ENCODE assay signal across 6 cellular contexts in genomic region chr6:31817929-31818511, GRCh38. TPM values are rescaled to one million over a fixed set of nuclear protein-coding genes. Genes with fewer than 3 reads are reported as not detected.
DNase-seq lines count a peak whose midpoint lies in the region; ATAC-seq, FAIRE-seq and TF ChIP-seq lines count a peak whose summit lies in the region.
"Not testable (repeated sequence)": the region's sequence is repeated elsewhere in the genome, so short reads cannot be mapped to it uniquely, and the experiment has no call there.

No MANE protein-coding gene starts in this region.

- peak overlapping the region; percentile 54 to 86 for H3K9ac ChIP-seq in duodenal mucosa (ENCODE audit: low read depth in 1 of 2, low read length in 2 of 2)
- H3K9ac ChIP-seq in kidney (ENCODE audit: low read length in 2 of 2), result peak overlapping the region; percentile 30 to 79

- peak overlapping the region; percentile 74 for H3K27ac Mint-ChIP-seq in progenitor cell of endocrine pancreas

- not testable (repeated sequence) for ATAC-seq in activated T-cell treated with anti-CD3 and anti-CD28 coated beads, Interleukin-2, amount 50 U/mL, for 4 hours

- not testable (repeated sequence) for H3K27me3 Mint-ChIP-seq in activated T-cell treated with anti-CD3 and anti-CD28 coated beads, Interleukin-2, amount 50 U/mL, for 4 hours (ENCODE audit: low read depth); progenitor cell of endocrine pancreas

- not testable (repeated sequence) for FAIRE-seq in kidney (lab: Jason Lieb, UNC)

- not testable (repeated sequence) for H3K9me3 Mint-ChIP-seq in activated T-cell treated with anti-CD3 and anti-CD28 coated beads, Interleukin-2, amount 50 U/mL, for 4 hours; progenitor cell of endocrine pancreas (ENCODE audit: low read depth)

- H3K27me3 ChIP-seq in HL-60 (ENCODE audit: insufficient read depth, poor library complexity, severe bottlenecking); duodenal mucosa (ENCODE audit: control insufficient read depth in 1 of 2, insufficient read depth in 2 of 2, low read length in 2 of 2); vagina: not testable (repeated sequence)

- not testable (repeated sequence) for DNase-seq in HL-60 (ENCODE audit: low read depth in 1 of 2, low spot score in 1 of 2); activated T-cell treated with anti-CD3 and anti-CD28 coated beads, Interleukin-2, amount 50 U/mL, for 4 hours; progenitor cell of endocrine pancreas (ENCODE audit: low spot score, unreplicated experiment); vagina (ENCODE audit: extremely low spot score in 2 of 2)
- peak; percentile 23 for DNase-seq in kidney

- not testable (repeated sequence) for TF ChIP-seq CTCF in HL-60 (IDR thresholded peaks at IDR 0.05; ENCODE audit: insufficient read depth, low read length); kidney (IDR thresholded peaks at IDR 0.05; ENCODE audit: borderline replicate concordance, extremely low read depth, insufficient read depth); progenitor cell of endocrine pancreas (IDR thresholded peaks at IDR 0.05; ENCODE audit: unreplicated experiment); vagina (IDR thresholded peaks at IDR 0.05)

- H3K36me3 Mint-ChIP-seq in activated T-cell treated with anti-CD3 and anti-CD28 coated beads, Interleukin-2, amount 50 U/mL, for 4 hours (ENCODE audit: insufficient read depth); progenitor cell of endocrine pancreas (ENCODE audit: insufficient read depth): not testable (repeated sequence)

- H3K9me3 ChIP-seq in duodenal mucosa (ENCODE audit: control insufficient read depth in 1 of 2, low read length in 2 of 2); kidney (ENCODE audit: control insufficient read depth in 1 of 2, low read length in 2 of 2); vagina: not testable (repeated sequence)

- H3K4me1 Mint-ChIP-seq in activated T-cell treated with anti-CD3 and anti-CD28 coated beads, Interleukin-2, amount 50 U/mL, for 4 hours (ENCODE audit: low read depth), result peaks cover 59% of the 10 kb centered on the region
- peaks cover 24% of the 10 kb centered on the region for H3K4me1 Mint-ChIP-seq in progenitor cell of endocrine pancreas (ENCODE audit: low read depth)

- H3K27ac ChIP-seq in HL-60 (replicated peaks), result peak overlapping the region; percentile 85
- H3K27ac ChIP-seq in duodenal mucosa (ENCODE audit: low read depth, low read length), result peak overlapping the region; percentile 50
- H3K27ac ChIP-seq in kidney (ENCODE audit: low read depth in 2 of 2, low read length in 2 of 2), result peak overlapping the region; percentile 78 to 91
- H3K27ac ChIP-seq in vagina, result peak overlapping the region; percentile 100

- peak overlapping the region; percentile 88 for H3K4me3 Mint-ChIP-seq in activated T-cell treated with anti-CD3 and anti-CD28 coated beads, Interleukin-2, amount 50 U/mL, for 4 hours
- H3K4me3 Mint-ChIP-seq in progenitor cell of endocrine pancreas (ENCODE audit: low read depth), result peak overlapping the region; percentile 27

- not testable (repeated sequence) for H3K36me3 ChIP-seq in duodenal mucosa (ENCODE audit: control insufficient read depth in 1 of 2, insufficient read depth in 2 of 2, low read length in 2 of 2); kidney (ENCODE audit: control insufficient read depth in 1 of 2, insufficient read depth in 2 of 2, low read length in 2 of 2); vagina

- intact Hi-C loops in kidney (cut with DNase I); vagina (cut with DNase I): not testable (repeated sequence)

- peaks cover 35 to 43% of the 10 kb centered on the region in 2 donors for H3K4me1 ChIP-seq in duodenal mucosa (ENCODE audit: control insufficient read depth in 1 of 2, insufficient read depth in 2 of 2, low read length in 2 of 2)
- H3K4me1 ChIP-seq in kidney (ENCODE audit: control insufficient read depth in 1 of 2, insufficient read depth in 1 of 2, low read depth in 1 of 2, low read length in 2 of 2), result peaks cover 10 to 17% of the 10 kb centered on the region in 2 donors
- peaks cover 60% of the 10 kb centered on the region for H3K4me1 ChIP-seq in vagina

- TF ChIP-seq POLR2A in vagina (IDR thresholded peaks at IDR 0.05), result not testable (repeated sequence)

- not testable (repeated sequence) for H3K4me3 ChIP-seq in HL-60 (replicated peaks; ENCODE audit: insufficient read depth, low read length)
- H3K4me3 ChIP-seq in duodenal mucosa (ENCODE audit: low read depth in 1 of 2, low read length in 2 of 2), result peak overlapping the region; percentile 62 to 64
- peak overlapping the region; percentile 63 to 69 for H3K4me3 ChIP-seq in kidney (ENCODE audit: low read length in 2 of 2)
- peak overlapping the region; percentile 12 to 46 for H3K4me3 ChIP-seq in vagina

RNA-seq across cellular contexts. Expression of gene HSPA1A, which starts 2.7 kb away (rescaled TPM):
- total RNA-seq in activated T-cell treated with anti-CD3 and anti-CD28 coated beads, Interleukin-2, amount 50 U/mL, for 4 hours, result 10 to 100 TPM; 33.3 to 38.1 (median 34.2) TPM
- total RNA-seq in kidney (133 TPM), progenitor cell of endocrine pancreas (52.5 and 56.6 TPM in 2 replicates), vagina (345 TPM)
- 209 TPM for polyA plus RNA-seq in kidney (ENCODE audit: insufficient read depth, low read depth, low replicate concordance)

RNA-seq across cellular contexts. Expression of gene HSPA1L, which starts 2.9 kb away (rescaled TPM):
- 1 to 10 TPM; 1.6 to 1.8 (median 1.7) TPM for total RNA-seq in activated T-cell treated with anti-CD3 and anti-CD28 coated beads, Interleukin-2, amount 50 U/mL, for 4 hours
- total RNA-seq in kidney (1.7 TPM), progenitor cell of endocrine pancreas (2.4 and 2.5 TPM in 2 replicates), vagina (0.98 TPM)
- polyA plus RNA-seq in kidney (ENCODE audit: insufficient read depth, low read depth, low replicate concordance), result 2.3 TPM

RNA-seq across cellular contexts. Expression of gene HSPA1B, which starts 9.5 kb away (rescaled TPM):
- 10 to 100 TPM; 76.1 to 97.7 (median 93.0) TPM for total RNA-seq in activated T-cell treated with anti-CD3 and anti-CD28 coated beads, Interleukin-2, amount 50 U/mL, for 4 hours
- total RNA-seq in kidney, result 142 TPM
- 175 TPM for polyA plus RNA-seq in kidney (ENCODE audit: insufficient read depth, low read depth, low replicate concordance)
- total RNA-seq in progenitor cell of endocrine pancreas, result 152 and 165 TPM in 2 replicates
- 466 TPM for total RNA-seq in vagina

RNA-seq across cellular contexts. Expression of gene LSM2, which starts 11.3 kb away (rescaled TPM):
- 100 to 1,000 TPM; 163 to 192 (median 184) TPM for total RNA-seq in activated T-cell treated with anti-CD3 and anti-CD28 coated beads, Interleukin-2, amount 50 U/mL, for 4 hours
- total RNA-seq in kidney (41.6 TPM), progenitor cell of endocrine pancreas (80.4 and 82.9 TPM in 2 replicates), vagina (51.6 TPM)
- 70.6 TPM for polyA plus RNA-seq in kidney (ENCODE audit: insufficient read depth, low read depth, low replicate concordance)

RNA-seq across cellular contexts. Expression of gene VARS1, which starts 22.5 kb away (rescaled TPM):
- 100 to 1,000 TPM; 231 to 263 (median 234) TPM for total RNA-seq in activated T-cell treated with anti-CD3 and anti-CD28 coated beads, Interleukin-2, amount 50 U/mL, for 4 hours
- total RNA-seq in kidney (79.0 TPM), progenitor cell of endocrine pancreas (85.6 and 92.6 TPM in 2 replicates), vagina (39.8 TPM)
- polyA plus RNA-seq in kidney (ENCODE audit: insufficient read depth, low read depth, low replicate concordance), result 30.3 TPM

Comparison
In these comparisons a context has a peak if more than half of its experiments do, and no peak if none do; other contexts are left out.
1. H3K27ac ChIP-seq: peak in every context shown above with its lines; median percentile 100 in vagina; 85 in HL-60; 84 in kidney; 50 in duodenal mucosa.